16 cellular contexts compared by ENCODE assay signal in the genomic region with DNA sequence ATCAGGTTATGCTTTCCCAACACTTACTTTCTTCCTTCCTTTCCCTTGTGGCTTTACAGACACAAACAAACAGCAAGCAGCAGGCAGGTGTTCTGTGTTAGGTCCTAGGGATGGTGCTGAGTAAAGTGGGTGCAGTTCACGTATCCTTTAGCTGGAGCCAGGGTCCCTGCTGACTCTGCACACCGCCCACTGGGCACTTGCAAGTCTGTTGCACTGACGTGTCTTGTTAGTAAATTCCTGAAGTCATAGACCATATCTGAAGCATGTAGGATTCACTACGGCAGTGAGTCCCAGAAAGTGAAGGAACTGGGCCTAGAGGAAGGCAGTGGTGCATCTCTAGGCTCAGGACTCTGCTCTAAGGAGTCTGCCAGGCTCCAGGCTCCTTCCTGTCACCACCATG.
DNase-seq lines count a peak whose midpoint lies in the region; ATAC-seq, FAIRE-seq and TF ChIP-seq lines count a peak whose summit lies in the region.
"Had no signal": no experiment of that assay in that cellular context is flagged by ENCODE, and none has a peak within 500 bp of the region (broad histone marks: within the 10 kb centered on the region; RNA-seq: fewer than 3 reads in every experiment).

No MANE protein-coding gene starts in this region.

- H2BK120ac ChIP-seq in H1 (replicated peaks; ENCODE audit: low read depth, low read length) (no peak overlapping the region), mesendoderm (ENCODE audit: low read depth, low read length) (no peak overlapping the region)

- no peak for TF ChIP-seq EP300 in H1 (IDR thresholded peaks at IDR 0.05; ENCODE audit: borderline replicate concordance in 1 of 2, low read depth in 2 of 2, low read length in 2 of 2)

- H3K79me2 ChIP-seq in H1 (ENCODE audit: control insufficient read depth in 1 of 2, insufficient read depth in 2 of 2, low read length in 2 of 2) (peaks cover 0 to 75% of the 10 kb centered on the region in 2 experiments; a peak in 3 of 4 replicates), mesendoderm (ENCODE audit: control insufficient read depth, insufficient read depth, low read length) (peaks cover 29% of the 10 kb centered on the region)

- H3K27me3 Mint-ChIP-seq in HFFc6 (ENCODE audit: insufficient read depth) = peaks cover 9% of the 10 kb centered on the region
- H3K27me3 Mint-ChIP-seq: CD4-positive, alpha-beta T cell; T-cell had no signal

- H3K36me3 ChIP-seq in H1 (ENCODE audit: control insufficient read depth in 2 of 4, insufficient read depth in 4 of 4, low read length in 3 of 4) (no peaks in the 10 kb centered on the region), mesendoderm (ENCODE audit: control insufficient read depth, insufficient read depth, low read length) (no peaks in the 10 kb centered on the region), upper lobe of right lung (no peaks in the 10 kb centered on the region)
- H3K36me3 ChIP-seq: adrenal gland had no signal

- H4K8ac ChIP-seq in H1 (ENCODE audit: extremely low read depth, insufficient read depth, low read length) (peak overlapping the region; percentile 36; the same call in 1 of the 2 replicates), mesendoderm (ENCODE audit: low read depth, low read length) (no peak overlapping the region)

- CTCF ChIA-PET in H1 (lab: Charles Lee; ENCODE audit: partially characterized antibody) = interaction anchor here (1.3 kb wide), 1 partner anchor 96 kb away, joined by 4 read pairs; no protein-coding TSS in a partner anchor

- H4K5ac ChIP-seq in H1 (ENCODE audit: insufficient read length, low read depth, low read length) (no peak overlapping the region), mesendoderm (ENCODE audit: low read length) (no peak overlapping the region)

- H3K27ac ChIP-seq in H1 (ENCODE audit: low read depth, low read length) (no peak overlapping the region), mesendoderm (ENCODE audit: low read depth, low read length) (no peak overlapping the region), upper lobe of right lung (peak overlapping the region; percentile 65)

- H3K79me1 ChIP-seq in H1 (ENCODE audit: low read depth, low read length) (peaks cover 13% of the 10 kb centered on the region), mesendoderm (ENCODE audit: low read length) (peaks cover 33% of the 10 kb centered on the region)

- no peak for TF ChIP-seq POLR2A in H1 (IDR thresholded peaks at IDR 0.05; ENCODE audit: control extremely low read depth in 1 of 2, low read depth in 2 of 2, low read length in 2 of 2)

- H3K56ac ChIP-seq in H1 (replicated peaks; ENCODE audit: insufficient read length, low read depth, low read length) (no peak overlapping the region), mesendoderm (ENCODE audit: low read length) (peak overlapping the region; percentile 10)

- no peaks in the 10 kb centered on the region for H3K36me3 Mint-ChIP-seq in HFFc6 (ENCODE audit: low read depth)
- H3K36me3 Mint-ChIP-seq: immature natural killer cell, T-cell had no signal

- FAIRE-seq in H1 (lab: Jason Lieb, UNC) = no peak
- FAIRE-seq: frontal cortex had no signal

- TF ChIP-seq CTCF in HFFc6 (IDR thresholded peaks at IDR 0.05) = no peak
- TF ChIP-seq CTCF in H1 (IDR thresholded peaks at IDR 0.05; ENCODE audit: control extremely low read depth in 1 of 3, insufficient read depth in 1 of 3, low read depth in 1 of 3, low read length in 3 of 3) = no peak
- no peak for TF ChIP-seq CTCF in upper lobe of right lung (IDR thresholded peaks at IDR 0.05)

- no peaks in the 10 kb centered on the region for H3K9me3 Mint-ChIP-seq in HFFc6
- H3K9me3 Mint-ChIP-seq: CD4-positive, alpha-beta T cell; immature natural killer cell; T-cell had no signal

- H3K9ac ChIP-seq in H1 (replicated peaks in 1 of 4; ENCODE audit: extremely low read depth in 1 of 4, low read depth in 3 of 4, low read length in 3 of 4) (no peak overlapping the region), mesendoderm (ENCODE audit: low read length) (no peak overlapping the region)

- ATAC-seq in upper lobe of right lung = peak; percentile 2
- ATAC-seq: T-cell had no signal

- peaks cover 8 to 21% of the 10 kb centered on the region in 2 experiments for H4K20me1 ChIP-seq in H1 (replicated peaks in 1 of 2; ENCODE audit: control insufficient read depth in 1 of 2, insufficient read depth in 2 of 2, low read length in 2 of 2)

- H3K4me3 ChIP-seq in H1 (ENCODE audit: extremely low read depth in 1 of 4, insufficient read depth in 2 of 4, low read depth in 3 of 4, low read length in 4 of 4) (no peak overlapping the region), mesendoderm (ENCODE audit: low read length) (no peak overlapping the region), upper lobe of right lung (no peak overlapping the region)
- H3K4me3 ChIP-seq: adrenal gland had no signal

- H3K14ac ChIP-seq in H1 (ENCODE audit: insufficient read length) = no peak overlapping the region

- no peak for TF ChIP-seq RAD21 in H1 (IDR thresholded peaks at IDR 0.05 in 1 of 2, conservative IDR thresholded peaks at IDR 0.05 in 1 of 2; ENCODE audit: low read depth in 2 of 2, low read length in 2 of 2)

- no peak overlapping the region; a peak in 1 of 4 replicates for H3K4me2 ChIP-seq in H1 (ENCODE audit: insufficient read depth in 1 of 2, low read depth in 2 of 2, low read length in 2 of 2)
- H3K4me2 ChIP-seq in mesendoderm (ENCODE audit: low read length) = no peak overlapping the region

- peaks cover 2 to 20% (median 8%) of the 10 kb centered on the region in 4 experiments; a peak in 5 of 7 replicates for H3K4me1 ChIP-seq in H1 (replicated peaks in 1 of 4; ENCODE audit: control insufficient read depth in 3 of 4, insufficient read depth in 4 of 4, low read length in 3 of 4)
- H3K4me1 ChIP-seq in mesendoderm (ENCODE audit: control insufficient read depth, low read depth, low read length) = peaks cover 5% of the 10 kb centered on the region
- peaks cover 73% of the 10 kb centered on the region for H3K4me1 ChIP-seq in upper lobe of right lung

- H2AFZ ChIP-seq in H1 (ENCODE audit: low read length) = no peak overlapping the region

- H3K23me2 ChIP-seq in H1 (ENCODE audit: low read depth, low read length) = no peaks in the 10 kb centered on the region

- H3K4ac ChIP-seq in H1 (replicated peaks; ENCODE audit: insufficient read length, low read depth, low read length) (no peak overlapping the region), mesendoderm (ENCODE audit: low read depth, low read length) (no peak overlapping the region)

- H4K91ac ChIP-seq in H1 (replicated peaks; ENCODE audit: insufficient read length, low read length) = no peak overlapping the region

- H2AK5ac ChIP-seq in H1 (ENCODE audit: low read depth, low read length) = 0 out of 2 replicates have a peak overlapping the region, but pooled peaks have one; percentile 54
- H2AK5ac ChIP-seq in mesendoderm (ENCODE audit: low read length) = no peak overlapping the region

- no peak overlapping the region for H2BK20ac ChIP-seq in H1 (ENCODE audit: low read length)

- H2BK5ac ChIP-seq in H1 (ENCODE audit: low read depth, low read length) = peak overlapping the region; percentile 13
- H2BK5ac ChIP-seq in mesendoderm (ENCODE audit: low read length) = no peak overlapping the region

- peaks cover 6% of the 10 kb centered on the region for H3K4me1 Mint-ChIP-seq in HFFc6 (ENCODE audit: low read depth)
- H3K4me1 Mint-ChIP-seq: immature natural killer cell, T-cell had no signal

- WGBS in H1 (ENCODE audit: extremely low coverage in 1 of 2, insufficient coverage in 1 of 2, insufficient read length in 1 of 2, insufficient replicate concordance in 2 of 2, low coverage in 1 of 2, low lambda C conversion rate in 2 of 2, missing lambda C conversion rate in 1 of 2), 2 experiments = 85% methylated on average over 4 of the region's 4 CpGs; no CpG with 5 or more reads in 1 of the 2 experiments
- no CpG with 5 or more reads among the region's 4 CpGs for WGBS in mesendoderm (ENCODE audit: extremely low coverage, insufficient coverage, low lambda C conversion rate)

- intact Hi-C loops in upper lobe of right lung (cut with DNase I) = no loop called here

- peak overlapping the region; percentile 71 for H2BK12ac ChIP-seq in H1 (ENCODE audit: low read depth, low read length)

- H3K4me3 Mint-ChIP-seq in HFFc6 = no peak overlapping the region
- H3K4me3 Mint-ChIP-seq: CD4-positive, alpha-beta T cell; immature natural killer cell; T-cell had no signal

- H3K9me3 ChIP-seq in H1 (ENCODE audit: insufficient read depth in 2 of 2, low read depth in 1 of 2, low read length in 1 of 2) (no peaks in the 10 kb centered on the region), upper lobe of right lung (no peaks in the 10 kb centered on the region)
- H3K9me3 ChIP-seq: adrenal gland had no signal

- H2BK15ac ChIP-seq in H1 (ENCODE audit: low read length) (peak overlapping the region; percentile 0; the same call in 1 of the 2 replicates), mesendoderm (replicated peaks; ENCODE audit: low read depth) (no peak overlapping the region)

- no peak overlapping the region for H3K27ac Mint-ChIP-seq in HFFc6
- H3K27ac Mint-ChIP-seq: CD4-positive, alpha-beta T cell; immature natural killer cell; T-cell had no signal

- POLR2A ChIA-PET in H1 (lab: Charles Lee; ENCODE audit: partially characterized antibody) = no interaction called here

- H3K18ac ChIP-seq in H1 (ENCODE audit: extremely low read depth, low read length) (no peak overlapping the region), mesendoderm (ENCODE audit: low read length) (no peak overlapping the region)

- no peak overlapping the region for H3K23ac ChIP-seq in H1 (ENCODE audit: insufficient read length)
- H3K23ac ChIP-seq in mesendoderm (ENCODE audit: low read length) = no peak overlapping the region

- H3K27me3 ChIP-seq in H1 (replicated peaks in 1 of 4; ENCODE audit: control insufficient read depth in 3 of 4, extremely low read depth in 1 of 4, insufficient read depth in 3 of 4, low read length in 3 of 4) (no peaks in the 10 kb centered on the region), mesendoderm (ENCODE audit: insufficient read depth, low read length, poor library complexity) (no peaks in the 10 kb centered on the region), upper lobe of right lung (no peaks in the 10 kb centered on the region)
- H3K27me3 ChIP-seq: adrenal gland had no signal

- DNase-seq in HFFc6 = peak; percentile 18
- no peak for DNase-seq in H1 (ENCODE audit: low read depth in 1 of 2, low spot score in 2 of 2)
- DNase-seq in mesendoderm = no peak
- no peak for DNase-seq in upper lobe of right lung
- no peak for DNase-seq in HuH-7 (ENCODE audit: low spot score)
- no peak for DNase-seq in NCI-H187 treated with DMSO at 0.1 percent for 48 hours (lab: John Stamatoyannopoulos, UW)
- DNase-seq in NCI-H345 treated with DMSO at 0.1 percent for 48 hours (lab: John Stamatoyannopoulos, UW; ENCODE audit: unreplicated experiment) = no peak
- DNase-seq: activated CD4-positive, alpha-beta T cell treated with anti-CD3 and anti-CD28 coated beads for 1 hour; adrenal gland; CD4-positive, alpha-beta T cell; dermis blood vessel endothelial cell; immature natural killer cell; NCI-H1694; RPMI8226; T-cell had no signal

TF ChIP-seq in H1, 55 proteins besides CTCF, POLR2A, EP300 and RAD21:
- no peak for TF ChIP-seq FOSL1 (IDR thresholded peaks at IDR 0.05; ENCODE audit: insufficient read depth, low read depth, low read length)
TF ChIP-seq in H1: peak in this region for 0.
